In genomic region chr11:120798854-120799253, GRCh38 we compare ENCODE assay signal across 1 cellular context.
TF ChIP-seq lines count a peak whose summit lies in the region.

No MANE protein-coding gene starts in this region.

TF ChIP-seq in GM23338, 12 proteins besides CTCF, POLR2A, EP300 and RAD21 (continued from another document):
- TF ChIP-seq, protein P1, sequence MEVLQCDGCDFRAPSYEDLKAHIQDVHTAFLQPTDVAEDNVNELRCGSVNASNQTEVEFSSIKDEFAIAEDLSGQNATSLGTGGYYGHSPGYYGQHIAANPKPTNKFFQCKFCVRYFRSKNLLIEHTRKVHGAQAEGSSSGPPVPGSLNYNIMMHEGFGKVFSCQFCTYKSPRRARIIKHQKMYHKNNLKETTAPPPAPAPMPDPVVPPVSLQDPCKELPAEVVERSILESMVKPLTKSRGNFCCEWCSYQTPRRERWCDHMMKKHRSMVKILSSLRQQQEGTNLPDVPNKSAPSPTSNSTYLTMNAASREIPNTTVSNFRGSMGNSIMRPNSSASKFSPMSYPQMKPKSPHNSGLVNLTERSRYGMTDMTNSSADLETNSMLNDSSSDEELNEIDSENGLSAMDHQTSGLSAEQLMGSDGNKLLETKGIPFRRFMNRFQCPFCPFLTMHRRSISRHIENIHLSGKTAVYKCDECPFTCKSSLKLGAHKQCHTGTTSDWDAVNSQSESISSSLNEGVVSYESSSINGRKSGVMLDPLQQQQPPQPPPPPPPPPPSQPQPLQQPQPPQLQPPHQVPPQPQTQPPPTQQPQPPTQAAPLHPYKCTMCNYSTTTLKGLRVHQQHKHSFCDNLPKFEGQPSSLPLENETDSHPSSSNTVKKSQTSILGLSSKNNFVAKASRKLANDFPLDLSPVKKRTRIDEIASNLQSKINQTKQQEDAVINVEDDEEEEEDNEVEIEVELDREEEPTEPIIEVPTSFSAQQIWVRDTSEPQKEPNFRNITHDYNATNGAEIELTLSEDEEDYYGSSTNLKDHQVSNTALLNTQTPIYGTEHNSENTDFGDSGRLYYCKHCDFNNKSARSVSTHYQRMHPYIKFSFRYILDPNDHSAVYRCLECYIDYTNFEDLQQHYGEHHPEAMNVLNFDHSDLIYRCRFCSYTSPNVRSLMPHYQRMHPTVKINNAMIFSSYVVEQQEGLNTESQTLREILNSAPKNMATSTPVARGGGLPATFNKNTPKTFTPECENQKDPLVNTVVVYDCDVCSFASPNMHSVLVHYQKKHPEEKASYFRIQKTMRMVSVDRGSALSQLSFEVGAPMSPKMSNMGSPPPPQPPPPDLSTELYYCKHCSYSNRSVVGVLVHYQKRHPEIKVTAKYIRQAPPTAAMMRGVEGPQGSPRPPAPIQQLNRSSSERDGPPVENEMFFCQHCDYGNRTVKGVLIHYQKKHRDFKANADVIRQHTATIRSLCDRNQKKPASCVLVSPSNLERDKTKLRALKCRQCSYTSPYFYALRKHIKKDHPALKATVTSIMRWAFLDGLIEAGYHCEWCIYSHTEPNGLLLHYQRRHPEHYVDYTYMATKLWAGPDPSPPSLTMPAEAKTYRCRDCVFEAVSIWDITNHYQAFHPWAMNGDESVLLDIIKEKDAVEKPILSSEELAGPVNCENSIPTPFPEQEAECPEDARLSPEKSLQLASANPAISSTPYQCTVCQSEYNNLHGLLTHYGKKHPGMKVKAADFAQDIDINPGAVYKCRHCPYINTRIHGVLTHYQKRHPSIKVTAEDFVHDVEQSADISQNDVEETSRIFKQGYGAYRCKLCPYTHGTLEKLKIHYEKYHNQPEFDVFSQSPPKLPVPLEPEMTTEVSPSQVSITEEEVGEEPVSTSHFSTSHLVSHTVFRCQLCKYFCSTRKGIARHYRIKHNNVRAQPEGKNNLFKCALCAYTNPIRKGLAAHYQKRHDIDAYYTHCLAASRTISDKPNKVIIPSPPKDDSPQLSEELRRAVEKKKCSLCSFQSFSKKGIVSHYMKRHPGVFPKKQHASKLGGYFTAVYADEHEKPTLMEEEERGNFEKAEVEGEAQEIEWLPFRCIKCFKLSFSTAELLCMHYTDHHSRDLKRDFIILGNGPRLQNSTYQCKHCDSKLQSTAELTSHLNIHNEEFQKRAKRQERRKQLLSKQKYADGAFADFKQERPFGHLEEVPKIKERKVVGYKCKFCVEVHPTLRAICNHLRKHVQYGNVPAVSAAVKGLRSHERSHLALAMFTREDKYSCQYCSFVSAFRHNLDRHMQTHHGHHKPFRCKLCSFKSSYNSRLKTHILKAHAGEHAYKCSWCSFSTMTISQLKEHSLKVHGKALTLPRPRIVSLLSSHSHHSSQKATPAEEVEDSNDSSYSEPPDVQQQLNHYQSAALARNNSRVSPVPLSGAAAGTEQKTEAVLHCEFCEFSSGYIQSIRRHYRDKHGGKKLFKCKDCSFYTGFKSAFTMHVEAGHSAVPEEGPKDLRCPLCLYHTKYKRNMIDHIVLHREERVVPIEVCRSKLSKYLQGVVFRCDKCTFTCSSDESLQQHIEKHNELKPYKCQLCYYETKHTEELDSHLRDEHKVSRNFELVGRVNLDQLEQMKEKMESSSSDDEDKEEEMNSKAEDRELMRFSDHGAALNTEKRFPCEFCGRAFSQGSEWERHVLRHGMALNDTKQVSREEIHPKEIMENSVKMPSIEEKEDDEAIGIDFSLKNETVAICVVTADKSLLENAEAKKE (CRISPR knock-in tag; IDR thresholded peaks at IDR 0.05) = no peak
- TF ChIP-seq EZH2 (IDR thresholded peaks at IDR 0.05; ENCODE audit: low read depth, unreplicated experiment) = no peak
- TF ChIP-seq ZNF331 (CRISPR knock-in tag; IDR thresholded peaks at IDR 0.05; ENCODE audit: low read depth) = no peak
- no peak for TF ChIP-seq JUNB (IDR thresholded peaks at IDR 0.05; ENCODE audit: unreplicated experiment)
- no peak for TF ChIP-seq STAT1 (IDR thresholded peaks at IDR 0.05; ENCODE audit: unreplicated experiment)
- TF ChIP-seq EZH2phosphoT487 (IDR thresholded peaks at IDR 0.05; ENCODE audit: unreplicated experiment) = no peak
